7 cellular contexts compared by ENCODE assay signal in genomic region chr15:43493687-43494472, GRCh38. TPM values are rescaled to one million over a fixed set of nuclear protein-coding genes. Genes with fewer than 3 reads are reported as not detected.
DNase-seq lines count a peak whose midpoint lies in the region; ATAC-seq and TF ChIP-seq lines count a peak whose summit lies in the region.

No MANE protein-coding gene starts in this region.

- RAD21 ChIA-PET in HCT116 (lab: Charles Lee; ENCODE audit: low non-redundant PET in 1 of 2, low total read pairs in 2 of 2, uncharacterized antibody in 2 of 2, unreplicated experiment in 2 of 2), result no interaction called here

- H3K27me3 ChIP-seq in HCT116 (ENCODE audit: insufficient read depth, low read length) (no peaks in the 10 kb centered on the region), SU-DHL-6 (ENCODE audit: low read length) (no peaks in the 10 kb centered on the region), skeletal muscle satellite cell (ENCODE audit: control insufficient read depth, insufficient read depth, low read length) (no peaks in the 10 kb centered on the region)

- peak overlapping the region; percentile 77 to 84 for H3K4me3 ChIP-seq in HCT116 (replicated peaks in 1 of 2; ENCODE audit: low read depth in 1 of 2, low read length in 2 of 2)
- peak overlapping the region; percentile 76 for H3K4me3 ChIP-seq in SU-DHL-6 (ENCODE audit: insufficient read depth, low read length, poor library complexity, severe bottlenecking)
- H3K4me3 ChIP-seq in fibroblast of villous mesenchyme (ENCODE audit: low read depth, low read length), result peak overlapping the region; percentile 97
- peak overlapping the region; percentile 90 for H3K4me3 ChIP-seq in skeletal muscle satellite cell (ENCODE audit: low read length)

- BruUV-seq in HCT116 (replicated peaks; lab: Mats Ljungman, UMichigan), result no TSS peak

- no peaks in the 10 kb centered on the region for H3K9me3 ChIP-seq in HCT116 (ENCODE audit: control insufficient read depth in 1 of 2, insufficient read depth in 1 of 2, low read depth in 1 of 2, low read length in 2 of 2)
- H3K9me3 ChIP-seq in SU-DHL-6 (ENCODE audit: insufficient read depth, low read length), result no peaks in the 10 kb centered on the region
- H3K9me3 ChIP-seq in skeletal muscle satellite cell (replicated peaks; ENCODE audit: low read length), result no peaks in the 10 kb centered on the region

- H3K27ac ChIP-seq in HCT116 (ENCODE audit: low read depth, low read length), result no peak overlapping the region
- no peak overlapping the region for H3K27ac ChIP-seq in SU-DHL-6 (ENCODE audit: low read depth, low read length)

- TF ChIP-seq RAD21 in HCT116 (IDR thresholded peaks at IDR 0.05; ENCODE audit: low read depth), result no peak

- no peak for ATAC-seq in HCT116
- no peak for ATAC-seq in GM21529 (IDR thresholded peaks at IDR 0.05; ENCODE audit: unreplicated experiment)
- ATAC-seq in HG03280 (IDR thresholded peaks at IDR 0.05; ENCODE audit: unreplicated experiment), result no peak
- ATAC-seq in GM21825 (IDR thresholded peaks at IDR 0.05; ENCODE audit: unreplicated experiment), result no peak

- peak overlapping the region; percentile 89 for H3K4me2 ChIP-seq in HCT116 (ENCODE audit: low read length)
- peak overlapping the region; percentile 77 for H3K4me2 ChIP-seq in SU-DHL-6 (ENCODE audit: low read depth, low read length, poor library complexity, severe bottlenecking)
- H3K4me2 ChIP-seq in skeletal muscle satellite cell (ENCODE audit: low read length), result peak overlapping the region; percentile 78

- H4K20me1 ChIP-seq in HCT116 (ENCODE audit: insufficient read depth) (no peaks in the 10 kb centered on the region), SU-DHL-6 (ENCODE audit: low read depth, low read length) (no peaks in the 10 kb centered on the region)

- TF ChIP-seq POLR2A in HCT116 (IDR thresholded peaks at IDR 0.05; ENCODE audit: borderline replicate concordance, extremely low read depth, insufficient read depth, insufficient read length), result no peak

- intact Hi-C loops in HCT116 (cut with micrococcal nuclease), result no loop called here

- H2AFZ ChIP-seq in HCT116 (ENCODE audit: low read depth, low read length, poor library complexity, severe bottlenecking), result peak overlapping the region; percentile 98
- peak overlapping the region; percentile 98 for H2AFZ ChIP-seq in SU-DHL-6 (ENCODE audit: low read depth, low read length, severe bottlenecking)

- H3K36me3 ChIP-seq in HCT116 (ENCODE audit: control insufficient read depth in 1 of 2, insufficient read depth in 2 of 2, low read length in 2 of 2) (peaks cover 8 to 14% of the 10 kb centered on the region in 2 experiments), SU-DHL-6 (ENCODE audit: low read length) (no peaks in the 10 kb centered on the region), skeletal muscle satellite cell (ENCODE audit: insufficient read depth, low read length) (peaks cover 18% of the 10 kb centered on the region)

- H3K79me2 ChIP-seq in HCT116 (ENCODE audit: insufficient read depth, low read length) (peaks cover 9% of the 10 kb centered on the region), SU-DHL-6 (ENCODE audit: insufficient read depth, low read length) (no peaks in the 10 kb centered on the region)

- no peak for DNase-seq in HCT116 (ENCODE audit: low read depth, low spot score)
- no peak for DNase-seq in fibroblast of villous mesenchyme (ENCODE audit: low read depth)

- no peaks in the 10 kb centered on the region for H3K9me2 ChIP-seq in HCT116 (ENCODE audit: insufficient read depth)
- H3K9me2 ChIP-seq in SU-DHL-6 (replicated peaks; ENCODE audit: insufficient read depth, low read length), result no peaks in the 10 kb centered on the region

- H3K4me1 ChIP-seq in HCT116 (ENCODE audit: control insufficient read depth in 1 of 2, insufficient read depth in 2 of 2, low read length in 2 of 2) (peaks cover 4 to 13% of the 10 kb centered on the region in 2 experiments; a peak in 3 of 4 replicates), skeletal muscle satellite cell (ENCODE audit: control insufficient read depth, insufficient read depth, low read length) (peaks cover 18% of the 10 kb centered on the region)

- CTCF ChIA-PET in HCT116 (lab: Charles Lee), result interaction anchor here (1.9 kb wide), 1 partner anchor 17 kb away, joined by 6 read pairs; no protein-coding TSS in a partner anchor

- POLR2A ChIA-PET in HCT116 (lab: Charles Lee), result interaction anchor here (0.9 kb wide), 1 partner anchor 17 kb away, joined by 8 read pairs; no protein-coding TSS in a partner anchor

- TF ChIP-seq CTCF in HCT116 (IDR thresholded peaks at IDR 0.05 in 2 of 3, conservative IDR thresholded peaks at IDR 0.05 in 1 of 3; ENCODE audit: borderline replicate concordance in 1 of 3, insufficient read depth in 1 of 3, low read depth in 2 of 3, low read length in 2 of 3), result no peak
- TF ChIP-seq CTCF in SU-DHL-6 (IDR thresholded peaks at IDR 0.05; ENCODE audit: insufficient read depth, low read length, poor library complexity, severe bottlenecking), result no peak
- TF ChIP-seq CTCF in fibroblast of villous mesenchyme (IDR thresholded peaks at IDR 0.05; ENCODE audit: insufficient read depth, low read depth, low read length), result no peak

- H3K9ac ChIP-seq in HCT116 (ENCODE audit: low read length) (peak overlapping the region; percentile 79), SU-DHL-6 (ENCODE audit: low read length) (peak overlapping the region; percentile 67), skeletal muscle satellite cell (ENCODE audit: low read depth, low read length) (peak overlapping the region; percentile 82)

- no peaks in the 10 kb centered on the region for H3F3A ChIP-seq in SU-DHL-6 (ENCODE audit: insufficient read depth)

TF ChIP-seq in HCT116, 20 proteins besides CTCF, POLR2A, EP300 and RAD21:
- TF ChIP-seq SRF (IDR thresholded peaks at IDR 0.05; ENCODE audit: low read depth) (no peak), EZH2 (IDR thresholded peaks at IDR 0.05) (no peak), YY1 (IDR thresholded peaks at IDR 0.05; ENCODE audit: extremely low read depth, insufficient replicate concordance, low read depth, low read length) (no peak), JUND (IDR thresholded peaks at IDR 0.05) (no peak), EGR1 (IDR thresholded peaks at IDR 0.05; ENCODE audit: low read depth) (no peak), FOSL1 (IDR thresholded peaks at IDR 0.05; ENCODE audit: low read depth) (no peak)

RNA-seq across cellular contexts. Expression of gene TP53BP1, which starts 0.9 kb away (rescaled TPM):
- 54.1 TPM for total RNA-seq in HCT116 (2021; ENCODE audit: unreplicated experiment)
- polyA plus RNA-seq in HCT116 (2012), result 28.5 and 29.5 TPM in 2 replicates
- 83.4 and 94.1 TPM in 2 replicates for total RNA-seq in fibroblast of villous mesenchyme
- 41.5 and 55.0 TPM in 2 replicates for total RNA-seq in skeletal muscle satellite cell (2012; rRNA removed)

RNA-seq across cellular contexts. Expression of gene MAP1A, which starts 23.5 kb away (rescaled TPM):
- total RNA-seq in HCT116 (2021; ENCODE audit: unreplicated experiment) (1.9 TPM), fibroblast of villous mesenchyme (60.9 and 65.7 TPM in 2 replicates)
- polyA plus RNA-seq in HCT116 (2012), result 0.49 and 0.66 TPM in 2 replicates
- 50.4 and 61.4 TPM in 2 replicates for total RNA-seq in skeletal muscle satellite cell (2012; rRNA removed)

Comparison
In these comparisons a context has a peak if more than half of its experiments do, and no peak if none do; other contexts are left out.
1. RNA of gene MAP1A, which starts 23.5 kb away (total RNA-seq): 60.9 to 65.7 TPM in fibroblast of villous mesenchyme; 1.9 TPM in HCT116 (single experiment); every median in the first group is over 10 times any median in the second.
2. Peak in every context shown above with its lines, with median percentiles within 50 percentile points of each other: H3K4me2 ChIP-seq, H3K4me3 ChIP-seq and H3K9ac ChIP-seq.